ENCODE assay signal across 20 cellular contexts in the genomic region with DNA sequence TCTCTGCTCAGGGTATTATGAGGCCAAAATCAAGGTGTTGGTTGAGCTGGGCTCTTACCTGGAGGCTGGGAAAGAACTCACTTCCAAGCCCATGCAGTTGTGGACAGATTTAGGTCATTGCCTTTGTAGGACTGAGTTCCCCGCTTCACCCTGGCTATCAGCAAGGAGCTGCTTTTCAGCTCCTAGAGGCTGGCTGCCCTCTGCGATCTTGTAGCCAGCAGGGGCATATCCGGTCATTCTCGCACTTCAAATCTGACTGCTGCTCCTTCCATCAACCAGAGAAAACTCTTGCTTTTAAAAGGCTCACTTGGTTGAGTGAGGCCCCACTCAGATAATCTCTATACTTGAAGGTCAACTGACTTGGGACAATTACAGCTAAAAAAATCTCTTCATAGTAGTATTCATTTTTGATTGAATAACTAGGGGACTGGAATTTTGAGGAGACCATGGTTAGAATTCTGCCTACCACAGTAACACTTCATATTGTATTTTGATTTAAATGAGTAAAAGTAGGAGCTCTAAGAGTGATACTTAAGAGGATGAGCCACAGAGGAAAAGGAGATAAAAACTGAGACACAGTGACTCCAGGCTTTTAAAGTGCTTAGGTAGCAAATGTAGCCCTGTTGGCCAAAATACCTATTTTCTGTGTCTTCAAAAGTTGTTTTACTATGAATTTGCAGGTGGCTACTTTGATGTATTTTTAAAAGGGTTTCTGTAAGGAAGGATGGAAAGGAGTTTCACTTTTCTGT.
DNase-seq lines count a peak whose midpoint lies in the region; ATAC-seq and TF ChIP-seq lines count a peak whose summit lies in the region.
"Had no signal": no experiment of that assay in that cellular context is flagged by ENCODE, and none has a peak within 500 bp of the region (broad histone marks: within the 10 kb centered on the region; RNA-seq: fewer than 3 reads in every experiment).

No MANE protein-coding gene starts in this region.

- H3K9me3 Mint-ChIP-seq in Caco-2 (ENCODE audit: unreplicated experiment): no peaks in the 10 kb centered on the region
- no peaks in the 10 kb centered on the region for H3K9me3 Mint-ChIP-seq in glutamatergic neuron (ENCODE audit: unreplicated experiment)
- no peaks in the 10 kb centered on the region for H3K9me3 Mint-ChIP-seq in activated naive CD8-positive, alpha-beta T cell treated with anti-CD3 and anti-CD28 coated beads, Interleukin-2, amount 50 U/mL, for 24 hours
- H3K9me3 Mint-ChIP-seq: CD8-positive, alpha-beta memory T cell had no signal

- 20% methylated on average over 4 of the region's 4 CpGs for WGBS in mesenchymal stem cell

- H3K27ac Mint-ChIP-seq in Caco-2 (ENCODE audit: unreplicated experiment): peak overlapping the region; percentile 5
- H3K27ac Mint-ChIP-seq in glutamatergic neuron (ENCODE audit: unreplicated experiment): no peak overlapping the region
- no peak overlapping the region for H3K27ac Mint-ChIP-seq in activated naive CD8-positive, alpha-beta T cell treated with anti-CD3 and anti-CD28 coated beads, Interleukin-2, amount 50 U/mL, for 24 hours
- H3K27ac Mint-ChIP-seq: activated naive CD4-positive, alpha-beta T cell treated with anti-CD3 and anti-CD28 coated beads, Interleukin-2, amount 50 U/mL, for 24 hours had no signal

- H3K18ac ChIP-seq in mesenchymal stem cell (ENCODE audit: low read depth in 1 of 2, low read length in 2 of 2): peak overlapping the region; percentile 25 to 58

- no peak overlapping the region for H2BK15ac ChIP-seq in mesenchymal stem cell (ENCODE audit: low read depth, poor library complexity, severe bottlenecking)

- H3K14ac ChIP-seq in mesenchymal stem cell (ENCODE audit: low read length in 2 of 2): no peak overlapping the region

- CTCF ChIA-PET in Caco-2 (lab: Charles Lee): interaction anchor here (0.6 kb wide), 1 partner anchor 1156 kb away, joined by 7 read pairs; no protein-coding TSS in a partner anchor

- H2BK5ac ChIP-seq in mesenchymal stem cell (ENCODE audit: low read depth, low read length, poor library complexity, severe bottlenecking): no peak overlapping the region

- H4K8ac ChIP-seq in mesenchymal stem cell (ENCODE audit: low read length): peak overlapping the region; percentile 45

- TF ChIP-seq CTCF in Caco-2 (IDR thresholded peaks at IDR 0.05; ENCODE audit: insufficient read depth in 1 of 2, low read depth in 1 of 2, low read length in 1 of 2, severe bottlenecking in 1 of 2, unreplicated experiment in 1 of 2) (no peak), foreskin keratinocyte (conservative IDR thresholded peaks at IDR 0.05) (no peak), glutamatergic neuron (IDR thresholded peaks at IDR 0.05; ENCODE audit: partially characterized antibody, unreplicated experiment) (no peak)

- TSS peak; percentile 75 for BruUV-seq in Caco-2 (replicated peaks; lab: Mats Ljungman, UMichigan)

- H3K79me1 ChIP-seq in mesenchymal stem cell (replicated peaks; ENCODE audit: low read length, poor library complexity, severe bottlenecking): peaks cover 9% of the 10 kb centered on the region

- H2BK120ac ChIP-seq in mesenchymal stem cell (ENCODE audit: low read depth, low read length): no peak overlapping the region

- DNase-seq in Caco-2 (no peak), SJCRH30 (peak in 1 of 2 experiments; percentile 15), foreskin keratinocyte (no peak), mesenchymal stem cell (peak; percentile 14), activated T-cell treated with anti-CD3 and anti-CD28 coated beads for 4 hours (no peak), glutamatergic neuron (no peak)
- no peak for DNase-seq in activated naive CD8-positive, alpha-beta T cell treated with anti-CD3 and anti-CD28 coated beads, Interleukin-2, amount 50 U/mL, for 24 hours
- DNase-seq: ACHN; CD8-positive, alpha-beta memory T cell; central memory CD4-positive, alpha-beta T cell; left lung; naive thymus-derived CD4-positive, alpha-beta T cell; NCI-H2107; NCI-H82; stimulated activated CD4-positive, alpha-beta T cell treated with anti-CD3 and anti-CD28 coated beads, Interleukin-4, amount 100 ng/mL, for 24 hours; T-helper 1 cell; thyroid gland had no signal

- intact Hi-C loops in Caco-2 (cut with micrococcal nuclease; ENCODE audit: unreplicated experiment): loop anchor here (1.0 kb wide), 1 partner anchor 8 kb away; no protein-coding TSS in a partner anchor

- no peak overlapping the region for H3K4me3 ChIP-seq in Caco-2 (ENCODE audit: low read depth, low read length)
- 0 out of 2 replicates have a peak overlapping the region, but pooled peaks have one; percentile 1 for H3K4me3 ChIP-seq in SJCRH30
- H3K4me3 ChIP-seq in mesenchymal stem cell (ENCODE audit: insufficient read depth in 1 of 2, low read depth in 1 of 2, low read length in 2 of 2): no peak overlapping the region
- H3K4me3 ChIP-seq: left lung, thyroid gland had no signal

- no peak overlapping the region for H2BK12ac ChIP-seq in mesenchymal stem cell (ENCODE audit: low read length in 2 of 2)

- H4K91ac ChIP-seq in mesenchymal stem cell (ENCODE audit: low read length): no peak overlapping the region

- H2AFZ ChIP-seq in mesenchymal stem cell (ENCODE audit: low read depth, low read length): no peak overlapping the region

- no peaks in the 10 kb centered on the region for H3K27me3 Mint-ChIP-seq in Caco-2 (ENCODE audit: insufficient read depth, unreplicated experiment)
- no peaks in the 10 kb centered on the region for H3K27me3 Mint-ChIP-seq in glutamatergic neuron (ENCODE audit: unreplicated experiment)
- H3K27me3 Mint-ChIP-seq in activated naive CD8-positive, alpha-beta T cell treated with anti-CD3 and anti-CD28 coated beads, Interleukin-2, amount 50 U/mL, for 24 hours: no peaks in the 10 kb centered on the region
- H3K27me3 Mint-ChIP-seq: activated naive CD4-positive, alpha-beta T cell treated with anti-CD3 and anti-CD28 coated beads, Interleukin-2, amount 50 U/mL, for 24 hours; naive thymus-derived CD4-positive, alpha-beta T cell had no signal

- H3K27ac ChIP-seq in SJCRH30 (peak overlapping the region; percentile 61), foreskin keratinocyte (peak overlapping the region; percentile 91), mesenchymal stem cell (ENCODE audit: low read length, poor library complexity, severe bottlenecking) (peak overlapping the region; percentile 78)
- H3K27ac ChIP-seq: thyroid gland had no signal

- H3K4ac ChIP-seq in mesenchymal stem cell (ENCODE audit: low read depth in 1 of 2, low read length in 2 of 2): no peak overlapping the region

- H3K9me3 ChIP-seq in Caco-2 (no peaks in the 10 kb centered on the region), SJCRH30 (replicated peaks) (no peaks in the 10 kb centered on the region), mesenchymal stem cell (ENCODE audit: control insufficient read depth, low read length) (no peaks in the 10 kb centered on the region)
- H3K9me3 ChIP-seq: left lung, thyroid gland had no signal

- H3K4me3 Mint-ChIP-seq in Caco-2 (ENCODE audit: unreplicated experiment) (no peak overlapping the region), glutamatergic neuron (ENCODE audit: unreplicated experiment) (no peak overlapping the region)
- H3K4me3 Mint-ChIP-seq in activated naive CD8-positive, alpha-beta T cell treated with anti-CD3 and anti-CD28 coated beads, Interleukin-2, amount 50 U/mL, for 24 hours: no peak overlapping the region
- H3K4me3 Mint-ChIP-seq: activated naive CD4-positive, alpha-beta T cell treated with anti-CD3 and anti-CD28 coated beads, Interleukin-2, amount 50 U/mL, for 24 hours; CD8-positive, alpha-beta memory T cell; naive thymus-derived CD4-positive, alpha-beta T cell had no signal

- H3K4me1 Mint-ChIP-seq in Caco-2 (ENCODE audit: low read depth, unreplicated experiment): peaks cover 37% of the 10 kb centered on the region
- no peaks in the 10 kb centered on the region for H3K4me1 Mint-ChIP-seq in glutamatergic neuron (ENCODE audit: low read depth, unreplicated experiment)
- H3K4me1 Mint-ChIP-seq in activated naive CD8-positive, alpha-beta T cell treated with anti-CD3 and anti-CD28 coated beads, Interleukin-2, amount 50 U/mL, for 24 hours: peaks cover 11% of the 10 kb centered on the region

- no peak overlapping the region for H3K23ac ChIP-seq in mesenchymal stem cell (ENCODE audit: low read length in 2 of 2)

- POLR2A ChIA-PET in Caco-2 (lab: Charles Lee): no interaction called here

- H3K27me3 ChIP-seq in Caco-2 (replicated peaks; ENCODE audit: control insufficient read depth, insufficient read depth, low read length): no peaks in the 10 kb centered on the region
- H3K27me3 ChIP-seq in SJCRH30: no peaks in the 10 kb centered on the region
- no peaks in the 10 kb centered on the region for H3K27me3 ChIP-seq in foreskin keratinocyte
- no peaks in the 10 kb centered on the region for H3K27me3 ChIP-seq in mesenchymal stem cell (ENCODE audit: control insufficient read depth in 1 of 2, insufficient read depth in 1 of 2, low read length in 2 of 2)
- H3K27me3 ChIP-seq: left lung, thyroid gland had no signal

- peaks cover 28% of the 10 kb centered on the region for H3K4me1 ChIP-seq in Caco-2
- H3K4me1 ChIP-seq in SJCRH30: peaks cover 19% of the 10 kb centered on the region
- peaks cover 24% of the 10 kb centered on the region for H3K4me1 ChIP-seq in foreskin keratinocyte
- peaks cover 3% of the 10 kb centered on the region for H3K4me1 ChIP-seq in mesenchymal stem cell (ENCODE audit: control insufficient read depth, insufficient read depth, low read depth, low read length)

- peak; percentile 55 for ATAC-seq in foreskin keratinocyte
- ATAC-seq in GM19395 (IDR thresholded peaks at IDR 0.05; ENCODE audit: unreplicated experiment): no peak
- ATAC-seq in activated naive CD8-positive, alpha-beta T cell treated with anti-CD3 and anti-CD28 coated beads, Interleukin-2, amount 50 U/mL, for 24 hours: no peak
- ATAC-seq: activated CD4-positive, CD25-positive, alpha-beta regulatory T cell treated with anti-CD3 and anti-CD28 coated beads, Interleukin-2, amount 50 U/mL, for 24 hours; left lung; naive thymus-derived CD4-positive, alpha-beta T cell had no signal

- no peak overlapping the region for H3K4me2 ChIP-seq in mesenchymal stem cell (ENCODE audit: low read length, poor library complexity, severe bottlenecking)

- peaks cover 6% of the 10 kb centered on the region for H3K36me3 Mint-ChIP-seq in Caco-2 (ENCODE audit: insufficient read depth, unreplicated experiment)
- no peaks in the 10 kb centered on the region for H3K36me3 Mint-ChIP-seq in glutamatergic neuron (ENCODE audit: unreplicated experiment)
- H3K36me3 Mint-ChIP-seq in activated naive CD8-positive, alpha-beta T cell treated with anti-CD3 and anti-CD28 coated beads, Interleukin-2, amount 50 U/mL, for 24 hours (ENCODE audit: low read depth): peaks cover 12% of the 10 kb centered on the region

- H3K36me3 ChIP-seq in Caco-2 (ENCODE audit: control insufficient read depth, insufficient read depth, low read length) (no peaks in the 10 kb centered on the region), SJCRH30 (no peaks in the 10 kb centered on the region), mesenchymal stem cell (ENCODE audit: control insufficient read depth in 1 of 2, insufficient read depth in 2 of 2, low read depth in 1 of 2, low read length in 2 of 2) (peaks cover 0 to 38% of the 10 kb centered on the region in 2 experiments)
- H3K36me3 ChIP-seq: left lung, thyroid gland had no signal

- H2AK5ac ChIP-seq in mesenchymal stem cell (ENCODE audit: low read length, severe bottlenecking): no peak overlapping the region

- no peak overlapping the region for H3K9ac ChIP-seq in mesenchymal stem cell (ENCODE audit: low read length)
